In genomic region chr14:58398495-58398894, GRCh38 we compare ENCODE assay signal across 12 cellular contexts. TPM values are rescaled to one million over a fixed set of nuclear protein-coding genes. Genes with fewer than 3 reads are reported as not detected.
"Had no signal": no experiment of that assay in that cellular context is flagged by ENCODE, and none has a peak within 500 bp of the region (broad histone marks: within the 10 kb centered on the region; RNA-seq: fewer than 3 reads in every experiment).

No MANE protein-coding gene starts in this region.

- H3K27ac ChIP-seq: HL-60, KMS-11 had no signal

- FAIRE-seq: HepG2, K562 had no signal

- ATAC-seq: HepG2 had no signal

- H3K36me3 Mint-ChIP-seq: IgD-negative memory B cell had no signal

- H3K9me3 Mint-ChIP-seq: IgD-negative memory B cell had no signal

- DNase-seq: IMR-90, Karpas-422, Kasumi-1, KBM-7, KG1 had no signal

- H3K27me3 Mint-ChIP-seq: IgD-negative memory B cell had no signal

RNA-seq across cellular contexts. Expression of gene TOMM20L, which starts 2.8 kb away (rescaled TPM):
- total RNA-seq: HT-29, HT1080, IMR-90, K562 had no signal
